18 cellular contexts compared by ENCODE assay signal in genomic region chr3:51350751-51351150, GRCh38.
"Had no signal": no experiment of that assay in that cellular context is flagged by ENCODE, and none has a peak within 500 bp of the region (broad histone marks: within the 10 kb centered on the region; RNA-seq: fewer than 3 reads in every experiment).

No MANE protein-coding gene starts in this region.

- DNase-seq: dermis blood vessel endothelial cell; esophagus squamous epithelium; foreskin keratinocyte; natural killer cell; psoas muscle; retina; right lobe of liver; spleen; stimulated activated CD4-positive, alpha-beta T cell treated with anti-CD3 and anti-CD28 coated beads, Interleukin-15, amount 100 ng/mL, for 24 hours; stimulated activated CD4-positive, alpha-beta T cell treated with anti-CD3 and anti-CD28 coated beads, Interleukin-1b, Interleukin-23, amount 100 ng/mL, for 48 hours; stimulated activated CD4-positive, alpha-beta T cell treated with anti-CD3 and anti-CD28 coated beads, Interleukin-4, amount 100 ng/mL, for 24 hours; upper lobe of right lung had no signal

- ATAC-seq: foreskin keratinocyte; natural killer cell; psoas muscle; right lobe of liver; stimulated activated memory B cell treated with anti-CD40 and anti-IgM and Interleukin-4, amounts not matched to agents 10 μg/mL and 1 μg/mL and 100 μg/mL, for 72 hours; upper lobe of right lung had no signal

- H3K27me3 Mint-ChIP-seq: stimulated activated naive CD8-positive, alpha-beta T cell treated with anti-CD3 and anti-CD28 coated beads, Interleukin-15, Interleukin-2, amounts not matched to agents 100 ng/mL and 50 ng/mL, for 24 hours had no signal

- H3K36me3 Mint-ChIP-seq: natural killer cell; stimulated activated memory B cell treated with anti-CD40 and anti-IgM and Interleukin-4, amounts not matched to agents 10 μg/mL and 1 μg/mL and 100 μg/mL, for 72 hours had no signal

- H3K36me3 ChIP-seq: esophagus squamous epithelium, right lobe of liver, spleen, tibial nerve, upper lobe of right lung had no signal

- H3K27ac ChIP-seq: esophagus squamous epithelium, foreskin keratinocyte, parathyroid adenoma, psoas muscle, right lobe of liver, spleen, tibial nerve, upper lobe of right lung had no signal

- H3K27me3 ChIP-seq: esophagus squamous epithelium, foreskin keratinocyte, right lobe of liver, tibial nerve, upper lobe of right lung had no signal

- H3K9me3 Mint-ChIP-seq: natural killer cell; stimulated activated memory B cell treated with anti-CD40 and anti-IgM and Interleukin-4, amounts not matched to agents 10 μg/mL and 1 μg/mL and 100 μg/mL, for 72 hours; stimulated activated naive CD8-positive, alpha-beta T cell treated with anti-CD3 and anti-CD28 coated beads, Interleukin-15, Interleukin-2, amounts not matched to agents 100 ng/mL and 50 ng/mL, for 24 hours had no signal

- H3K4me1 Mint-ChIP-seq: natural killer cell; neural crest cell; stimulated activated memory B cell treated with anti-CD40 and anti-IgM and Interleukin-4, amounts not matched to agents 10 μg/mL and 1 μg/mL and 100 μg/mL, for 72 hours had no signal

- H3K4me3 ChIP-seq: esophagus squamous epithelium, psoas muscle, right lobe of liver, spleen, tibial nerve, upper lobe of right lung had no signal

- FAIRE-seq: colon had no signal

- H3K27ac Mint-ChIP-seq: natural killer cell; stimulated activated memory B cell treated with anti-CD40 and anti-IgM and Interleukin-4, amounts not matched to agents 10 μg/mL and 1 μg/mL and 100 μg/mL, for 72 hours; stimulated activated naive CD8-positive, alpha-beta T cell treated with anti-CD3 and anti-CD28 coated beads, Interleukin-15, Interleukin-2, amounts not matched to agents 100 ng/mL and 50 ng/mL, for 24 hours had no signal

- H3K4me3 Mint-ChIP-seq: natural killer cell; neural crest cell; stimulated activated memory B cell treated with anti-CD40 and anti-IgM and Interleukin-4, amounts not matched to agents 10 μg/mL and 1 μg/mL and 100 μg/mL, for 72 hours; stimulated activated naive CD8-positive, alpha-beta T cell treated with anti-CD3 and anti-CD28 coated beads, Interleukin-15, Interleukin-2, amounts not matched to agents 100 ng/mL and 50 ng/mL, for 24 hours had no signal

- H3K4me1 ChIP-seq: foreskin keratinocyte, psoas muscle, right lobe of liver, spleen, tibial nerve, upper lobe of right lung had no signal

- H3K9me3 ChIP-seq: esophagus squamous epithelium, psoas muscle, right lobe of liver, tibial nerve, upper lobe of right lung had no signal
